Comparison of ENCODE assay signal across 35 cellular contexts in the genomic region with DNA sequence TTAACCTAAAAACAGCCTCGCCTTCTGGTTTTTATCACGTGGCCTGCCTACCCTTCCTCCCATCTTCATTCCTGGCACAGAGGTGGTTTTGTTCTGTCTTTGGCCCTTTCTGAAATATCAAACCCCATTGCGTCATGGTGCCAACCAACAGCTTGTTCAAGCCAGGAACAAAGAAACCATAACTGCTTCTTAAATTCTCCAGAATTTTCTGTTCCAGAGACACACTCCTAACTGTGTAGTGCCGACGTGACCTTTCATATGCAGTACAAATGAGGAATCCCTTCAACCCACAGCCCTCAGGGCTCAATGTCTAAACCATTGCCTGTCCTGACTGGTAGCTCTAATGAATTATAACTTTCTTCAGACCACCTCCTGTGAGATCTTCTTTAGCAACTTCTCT.
"Had no signal": no experiment of that assay in that cellular context is flagged by ENCODE, and none has a peak within 500 bp of the region (broad histone marks: within the 10 kb centered on the region; RNA-seq: fewer than 3 reads in every experiment).

No MANE protein-coding gene starts in this region.

- H3K4me1 Mint-ChIP-seq: activated B cell treated with CpG ODN at 0.5 μM for 24 hours; activated CD4-positive, alpha-beta T cell treated with anti-CD3 and anti-CD28 coated beads, Interleukin-2, amount 10 ng/mL, durations not matched to agents 24 days and 14 days; activated naive CD8-positive, alpha-beta T cell treated with anti-CD3 and anti-CD28 coated beads for 36 hours; activated T-helper 17 cell treated with anti-CD3 and anti-CD28 coated beads, Interleukin-2, amount 50 U/mL, for 72 hours had no signal

- H3K9me3 Mint-ChIP-seq: activated CD4-positive, alpha-beta memory T cell treated with anti-CD3 and anti-CD28 coated beads for 36 hours; activated CD8-positive, alpha-beta T cell treated with anti-CD3 and anti-CD28 coated beads for 36 hours; T-helper 2 cell treated with Interferon-gamma antibody and Interleukin-4, amounts not matched to agents 5 μg/mL and 100 μg/mL, for 36 hours had no signal

- ATAC-seq: activated CD8-positive, alpha-beta T cell treated with anti-CD3 and anti-CD28 coated beads for 36 hours; activated naive CD4-positive, alpha-beta T cell treated with anti-CD3 and anti-CD28 coated beads, Interleukin-2, amount 50 U/mL, for 72 hours; activated T-cell treated with anti-CD3 and anti-CD28 coated beads, Interleukin-2, amount 50 U/mL, for 4 hours; activated T-cell treated with anti-CD3 and anti-CD28 coated beads, Interleukin-2, amount 50 U/mL, for 72 hours; activated T-helper 17 cell treated with anti-CD3 and anti-CD28 coated beads, Interleukin-2, amount 50 U/mL, for 72 hours; body of pancreas had no signal

- H3K4me1 ChIP-seq: adrenal gland, body of pancreas, breast epithelium had no signal

- H3K4me3 ChIP-seq: adrenal gland, body of pancreas, breast epithelium had no signal

- H3K27ac Mint-ChIP-seq: activated B cell treated with CpG ODN at 0.5 μM for 24 hours; activated CD4-positive, alpha-beta memory T cell treated with anti-CD3 and anti-CD28 coated beads for 36 hours; activated CD4-positive, alpha-beta T cell treated with anti-CD3 and anti-CD28 coated beads, Interleukin-2, amount 10 ng/mL, durations not matched to agents 24 days and 14 days; activated CD8-positive, alpha-beta T cell treated with anti-CD3 and anti-CD28 coated beads for 36 hours; activated naive CD4-positive, alpha-beta T cell treated with anti-CD3 and anti-CD28 coated beads for 36 hours; activated naive CD4-positive, alpha-beta T cell treated with anti-CD3 and anti-CD28 coated beads, Interleukin-2, amount 50 U/mL, for 72 hours; activated naive CD8-positive, alpha-beta T cell treated with anti-CD3 and anti-CD28 coated beads for 36 hours; activated T-cell treated with anti-CD3 and anti-CD28 coated beads, Interleukin-2, amount 50 U/mL, for 72 hours; activated T-helper 1 cell treated with anti-CD3 and anti-CD28 coated beads, Interleukin-12 subunit alpha, Interleukin-12 subunit beta, Interleukin-2, Interleukin-4 antibody, amounts not matched to agents 30 ng/mL and 10 ng/mL and 1 ng/mL, durations not matched to agents 14 hours and 24 hours and 36 hours; activated T-helper 17 cell treated with anti-CD3 and anti-CD28 coated beads, Interleukin-2, amount 50 U/mL, for 72 hours; T-helper 1 cell treated with Interleukin-12 subunit alpha and Interleukin-12 subunit beta and Interleukin-4 antibody, amounts not matched to agents 30 μg/mL and 1 μg/mL, for 36 hours; T-helper 2 cell treated with Interferon-gamma antibody and Interleukin-4, amounts not matched to agents 5 μg/mL and 100 μg/mL, for 36 hours had no signal

- DNase-seq: activated B cell treated with CpG ODN at 0.5 μM for 24 hours; activated CD4-positive, alpha-beta memory T cell treated with anti-CD3 and anti-CD28 coated beads for 36 hours; activated CD4-positive, alpha-beta T cell treated with anti-CD3 and anti-CD28 coated beads for 4 hours; activated CD4-positive, alpha-beta T cell treated with anti-CD3 and anti-CD28 coated beads, Interleukin-2, amount 10 ng/mL, durations not matched to agents 24 days and 14 days; activated CD4-positive, alpha-beta T cell treated with anti-CD3 and anti-CD28 coated beads, Interleukin-2, amount 50 U/mL, for 1 hour; activated CD4-positive, alpha-beta T cell treated with anti-CD3 and anti-CD28 coated beads, Interleukin-2, amount 50 U/mL, for 4 hours; activated CD4-positive, CD25-positive, alpha-beta regulatory T cell treated with anti-CD3 and anti-CD28 coated beads, Interleukin-2, amount 50 U/mL, for 72 hours; activated CD8-positive, alpha-beta memory T cell treated with anti-CD3 and anti-CD28 coated beads, Interleukin-2, amount 50 U/mL, for 4 hours; activated CD8-positive, alpha-beta T cell treated with anti-CD3 and anti-CD28 coated beads for 36 hours; activated effector memory CD4-positive, alpha-beta T cell treated with anti-CD3 and anti-CD28 coated beads, Interleukin-2, amount 50 U/mL, for 16 hours; activated gamma-delta T cell treated with Interleukin-2 at 50 U/mL for 16 hours; activated naive CD4-positive, alpha-beta T cell; activated naive CD4-positive, alpha-beta T cell treated with anti-CD3 and anti-CD28 coated beads for 36 hours; activated naive CD4-positive, alpha-beta T cell treated with anti-CD3 and anti-CD28 coated beads, Interleukin-2, amount 50 U/mL, for 16 hours; activated naive CD8-positive, alpha-beta T cell treated with anti-CD3 and anti-CD28 coated beads for 36 hours; activated T-cell treated with anti-CD3 and anti-CD28 coated beads for 4 hours; activated T-cell treated with anti-CD3 and anti-CD28 coated beads, Interleukin-2, amount 50 U/mL, for 1 hour; activated T-cell treated with anti-CD3 and anti-CD28 coated beads, Interleukin-2, amount 50 U/mL, for 4 hours; activated T-cell treated with anti-CD3 and anti-CD28 coated beads, Interleukin-2, amount 50 U/mL, for 72 hours; adrenal gland; amniotic stem cell; aorta; body of pancreas; brain microvascular endothelial cell; central memory CD4-positive, alpha-beta T cell; T-helper 1 cell; T-helper 2 cell; T-helper 9 cell had no signal

- H3K27me3 ChIP-seq: adrenal gland, body of pancreas, brain microvascular endothelial cell, breast epithelium had no signal

- H3K36me3 Mint-ChIP-seq: activated CD4-positive, alpha-beta memory T cell treated with anti-CD3 and anti-CD28 coated beads for 36 hours; activated naive CD8-positive, alpha-beta T cell treated with anti-CD3 and anti-CD28 coated beads for 36 hours had no signal

- H3K27ac ChIP-seq: adrenal gland, body of pancreas, brain microvascular endothelial cell, breast epithelium, VCaP had no signal

- H3K9me3 ChIP-seq: adrenal gland, body of pancreas, breast epithelium had no signal

- H3K4me3 Mint-ChIP-seq: activated B cell treated with CpG ODN at 0.5 μM for 24 hours; activated CD4-positive, alpha-beta memory T cell treated with anti-CD3 and anti-CD28 coated beads for 36 hours; activated CD4-positive, alpha-beta T cell treated with anti-CD3 and anti-CD28 coated beads, Interleukin-2, amount 10 ng/mL, durations not matched to agents 24 days and 14 days; activated CD8-positive, alpha-beta T cell treated with anti-CD3 and anti-CD28 coated beads for 36 hours; activated naive CD4-positive, alpha-beta T cell treated with anti-CD3 and anti-CD28 coated beads for 36 hours; activated naive CD8-positive, alpha-beta T cell treated with anti-CD3 and anti-CD28 coated beads for 36 hours; activated T-cell treated with anti-CD3 and anti-CD28 coated beads, Interleukin-2, amount 50 U/mL, for 4 hours; activated T-cell treated with anti-CD3 and anti-CD28 coated beads, Interleukin-2, amount 50 U/mL, for 72 hours; activated T-helper 1 cell treated with anti-CD3 and anti-CD28 coated beads, Interleukin-12 subunit alpha, Interleukin-12 subunit beta, Interleukin-2, Interleukin-4 antibody, amounts not matched to agents 30 ng/mL and 10 ng/mL and 1 ng/mL, durations not matched to agents 14 hours and 24 hours and 36 hours; activated T-helper 17 cell treated with anti-CD3 and anti-CD28 coated beads, Interleukin-2, amount 50 U/mL, for 72 hours; T-helper 1 cell treated with Interleukin-12 subunit alpha and Interleukin-12 subunit beta and Interleukin-4 antibody, amounts not matched to agents 30 μg/mL and 1 μg/mL, for 36 hours; T-helper 2 cell treated with Interferon-gamma antibody and Interleukin-4, amounts not matched to agents 5 μg/mL and 100 μg/mL, for 36 hours had no signal

- H3K36me3 ChIP-seq: adrenal gland, brain microvascular endothelial cell, breast epithelium had no signal

- H3K27me3 Mint-ChIP-seq: activated B cell treated with CpG ODN at 0.5 μM for 24 hours had no signal
